ENCODE assay signal across 8 cellular contexts in the genomic region with DNA sequence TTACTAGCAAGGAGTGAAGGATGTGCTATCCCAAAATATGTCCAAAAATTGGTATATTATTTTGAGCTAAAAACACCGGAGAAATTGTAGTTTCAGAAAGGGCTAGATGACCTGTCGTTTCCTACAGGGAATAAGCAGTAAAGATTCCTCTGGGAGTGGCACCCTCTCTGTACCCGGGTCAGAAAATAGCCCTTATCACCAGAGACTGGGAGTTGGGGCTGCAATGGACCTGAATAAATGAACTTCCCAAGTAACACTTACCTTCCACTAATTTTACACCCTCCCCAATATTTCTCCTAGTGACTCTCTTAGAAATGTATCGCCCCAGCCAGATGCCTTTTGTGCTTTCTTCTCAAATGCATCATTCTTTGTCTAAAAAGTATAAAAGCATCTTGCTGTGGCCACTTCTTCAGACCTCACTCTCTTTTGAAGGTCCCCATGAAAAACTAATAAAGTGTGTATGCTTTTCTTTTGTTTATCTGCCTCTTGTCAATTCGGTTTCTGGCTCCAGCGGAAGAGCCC. TPM values are rescaled to one million over a fixed set of nuclear protein-coding genes. Genes with fewer than 3 reads are reported as not detected.
DNase-seq lines count a peak whose midpoint lies in the region; ATAC-seq, FAIRE-seq and TF ChIP-seq lines count a peak whose summit lies in the region.

No MANE protein-coding gene starts in this region.

- H3K27me3 Mint-ChIP-seq in MCF 10A (ENCODE audit: insufficient read depth, unreplicated experiment) (no peaks in the 10 kb centered on the region), mesothelial cell of epicardium (ENCODE audit: low read depth) (no peaks in the 10 kb centered on the region)

- FAIRE-seq in A549 (lab: Jason Lieb, UNC): no peak

- TF ChIP-seq CTCF in A549 (IDR thresholded peaks at IDR 0.05) (peak; percentile 16; the same call in 1 of the 3 replicates), HL-60 (IDR thresholded peaks at IDR 0.05; ENCODE audit: insufficient read depth, low read length) (no peak), MCF 10A (IDR thresholded peaks at IDR 0.05; ENCODE audit: unreplicated experiment) (no peak), mesothelial cell of epicardium (IDR thresholded peaks at IDR 0.05; ENCODE audit: unreplicated experiment) (no peak)

- no peaks in the 10 kb centered on the region for H3K9me3 ChIP-seq in A549

- 27% methylated on average over 6 of the region's 6 CpGs for WGBS in A549 (ENCODE audit: missing lambda C conversion rate)

- peak overlapping the region; percentile 89 for H3K4me2 ChIP-seq in A549

- no peaks in the 10 kb centered on the region for H3K9me3 Mint-ChIP-seq in MCF 10A (ENCODE audit: unreplicated experiment)
- no peaks in the 10 kb centered on the region for H3K9me3 Mint-ChIP-seq in mesothelial cell of epicardium

- H3K4me1 Mint-ChIP-seq in MCF 10A (ENCODE audit: insufficient read depth, unreplicated experiment): peaks cover 12% of the 10 kb centered on the region
- peaks cover 21% of the 10 kb centered on the region for H3K4me1 Mint-ChIP-seq in mesothelial cell of epicardium

- no peak for TF ChIP-seq POLR2A in A549 (IDR thresholded peaks at IDR 0.05; ENCODE audit: low read length)

- H3K4me1 ChIP-seq in A549: peaks cover 10% of the 10 kb centered on the region

- POLR2A ChIA-PET in A549 (lab: Yijun Ruan, JAX) (no interaction called here), MCF 10A (lab: Yijun Ruan, JAX) (interaction anchor here (0.8 to 3.9 kb wide), 15 partner anchors 8 to 386 kb away, joined by 3 to 27 read pairs (median 4); partner anchors contain the start of genes NPC1 and RIOK3)

- H3K27ac ChIP-seq in A549 (peak overlapping the region; percentile 83 to 90), HL-60 (replicated peaks) (peak overlapping the region; percentile 92)

- peak overlapping the region; percentile 71 for H3K4me3 ChIP-seq in A549
- peak overlapping the region; percentile 51 for H3K4me3 ChIP-seq in HL-60 (replicated peaks; ENCODE audit: insufficient read depth, low read length)

- no peak for ATAC-seq in A549
- no peak for ATAC-seq in GM18909 (IDR thresholded peaks at IDR 0.05; ENCODE audit: poor library complexity, unreplicated experiment)
- no peak for ATAC-seq in GM18498 (IDR thresholded peaks at IDR 0.05; ENCODE audit: unreplicated experiment)
- ATAC-seq in GM18511 (IDR thresholded peaks at IDR 0.05; ENCODE audit: unreplicated experiment): no peak
- no peak for ATAC-seq in HG03108 (IDR thresholded peaks at IDR 0.05; ENCODE audit: unreplicated experiment)

- H3K4me3 Mint-ChIP-seq in MCF 10A (ENCODE audit: unreplicated experiment): peak overlapping the region; percentile 81
- peak overlapping the region; percentile 86 for H3K4me3 Mint-ChIP-seq in mesothelial cell of epicardium

- no peak for TF ChIP-seq EP300 in A549 (IDR thresholded peaks at IDR 0.05)

- no peaks in the 10 kb centered on the region for H3K27me3 ChIP-seq in HL-60 (ENCODE audit: insufficient read depth, poor library complexity, severe bottlenecking)

- CTCF ChIA-PET in A549 (lab: Yijun Ruan, JAX): interaction anchor here (1.0 to 3.6 kb wide), 3 partner anchors 40 to 310 kb away, joined by 3 to 12 read pairs (median 5); no protein-coding TSS in a partner anchor
- CTCF ChIA-PET in MCF 10A (lab: Yijun Ruan, JAX): interaction anchor here (0.7 to 1.7 kb wide), 4 partner anchors 14 to 200 kb away, joined by 3 to 8 read pairs (median 4); no protein-coding TSS in a partner anchor

- H3K27ac Mint-ChIP-seq in MCF 10A (ENCODE audit: low read depth, unreplicated experiment) (peak overlapping the region; percentile 92), mesothelial cell of epicardium (peak overlapping the region; percentile 88)

- TF ChIP-seq RAD21 in A549 (conservative IDR thresholded peaks at IDR 0.05 in 1 of 2, IDR thresholded peaks at IDR 0.05 in 1 of 2): no peak

- BruUV-seq in MCF 10A (replicated peaks; lab: Mats Ljungman, UMichigan): TSS peak; percentile 48

- intact Hi-C loops in MCF 10A (cut with micrococcal nuclease): no loop called here

- H3K36me3 Mint-ChIP-seq in MCF 10A (ENCODE audit: insufficient read depth, unreplicated experiment) (peaks cover 13% of the 10 kb centered on the region), mesothelial cell of epicardium (no peaks in the 10 kb centered on the region)

- DNase-seq in A549 (ENCODE audit: low read depth in 1 of 2, low spot score in 1 of 2) (no peak), HL-60 (ENCODE audit: low read depth in 1 of 2, low spot score in 1 of 2) (no peak), MCF 10A (ENCODE audit: unreplicated experiment) (peak; percentile 9), mesothelial cell of epicardium (ENCODE audit: low spot score in 2 of 2, unreplicated experiment in 2 of 2) (no peak)

TF ChIP-seq in A549, 52 proteins besides CTCF, POLR2A, EP300 and RAD21:
- TF ChIP-seq ESRRA (IDR thresholded peaks at IDR 0.05; ENCODE audit: borderline replicate concordance, low read length) (no peak), HOXB5 (CRISPR knock-in tag; IDR thresholded peaks at IDR 0.05) (no peak), HOXB13 (CRISPR knock-in tag; IDR thresholded peaks at IDR 0.05; ENCODE audit: low read depth) (no peak), HDAC2 (IDR thresholded peaks at IDR 0.05) (no peak), CHD2 (IDR thresholded peaks at IDR 0.05; ENCODE audit: low read length, partially characterized antibody) (no peak)

RNA-seq across cellular contexts. Expression of gene RMC1, which starts 0.7 kb away (rescaled TPM):
- 17.5 and 28.5 TPM in 2 replicates for polyA plus RNA-seq in A549 (2011; rRNA removed)
- polyA plus RNA-seq in A549 (2012; cell fraction: cytosol; rRNA removed): 14.8 and 16.4 TPM in 2 replicates
- polyA plus RNA-seq in A549 (2012; cell fraction: nucleus; rRNA removed): 21.0 and 22.8 TPM in 2 replicates
- 13.9 to 15.7 TPM (median 14.7 TPM) in 3 replicates for polyA plus RNA-seq in A549 (2017; fragmentation: RNase III; extraction: RNeasy Plus Mini Kit Qiagen cat#74134 plus additional on column Dnase treatment)
- polyA minus RNA-seq in A549 (2011; rRNA and poly(A)+ RNA removed): 12.7 and 13.5 TPM in 2 replicates
- total RNA-seq in MCF 10A (2022): 24.7 and 28.0 TPM in 2 replicates
- total RNA-seq in mesothelial cell of epicardium: 18.8 to 20.0 TPM (median 19.4 TPM) in 3 replicates

RNA-seq across cellular contexts. Expression of gene RIOK3, which starts 49.5 kb away (rescaled TPM):
- 34.4 and 43.3 TPM in 2 replicates for polyA plus RNA-seq in A549 (2011; rRNA removed)
- polyA plus RNA-seq in A549 (2012; cell fraction: cytosol; rRNA removed): 6.8 and 9.1 TPM in 2 replicates
- polyA plus RNA-seq in A549 (2012; cell fraction: nucleus; rRNA removed): 9.5 and 12.9 TPM in 2 replicates
- polyA plus RNA-seq in A549 (2017; fragmentation: RNase III; extraction: RNeasy Plus Mini Kit Qiagen cat#74134 plus additional on column Dnase treatment): 25.3 to 29.4 TPM (median 26.9 TPM) in 3 replicates
- polyA minus RNA-seq in A549 (2011; rRNA and poly(A)+ RNA removed): 14.3 and 14.4 TPM in 2 replicates
- 96.7 and 97.1 TPM in 2 replicates for total RNA-seq in MCF 10A (2022)
- 41.7 to 44.2 TPM (median 42.0 TPM) in 3 replicates for total RNA-seq in mesothelial cell of epicardium
